ENCODE assay signal across 1 cellular context in genomic region chr19:6730153-6730804, GRCh38.
TF ChIP-seq lines count a peak whose summit lies in the region.

No MANE protein-coding gene starts in this region.

TF ChIP-seq in liver, 16 proteins besides CTCF, POLR2A, EP300 and RAD21 (continued from another document):
- TF ChIP-seq ZBTB33 (IDR thresholded peaks at IDR 0.05), result peak; percentile 49
- TF ChIP-seq GABPA (IDR thresholded peaks at IDR 0.05 in 1 of 2, conservative IDR thresholded peaks at IDR 0.05 in 1 of 2), result peak in 1 of 2 donors; percentile 17
- peak; percentile 32 to 58 for TF ChIP-seq EGR1 (IDR thresholded peaks at IDR 0.05; ENCODE audit: low read depth in 2 of 2)
- no peak for TF ChIP-seq HNF4G (IDR thresholded peaks at IDR 0.05)
